Comparison of ENCODE assay signal across 10 cellular contexts in genomic region chr9:13568446-13568845, GRCh38.
DNase-seq lines count a peak whose midpoint lies in the region; ATAC-seq, FAIRE-seq and TF ChIP-seq lines count a peak whose summit lies in the region.
"Had no signal": no experiment of that assay in that cellular context is flagged by ENCODE, and none has a peak within 500 bp of the region (broad histone marks: within the 10 kb centered on the region; RNA-seq: fewer than 3 reads in every experiment).

No MANE protein-coding gene starts in this region.

- peaks cover 6% of the 10 kb centered on the region for H3K27me3 Mint-ChIP-seq in T-helper 1 cell treated with Interleukin-12 subunit alpha and Interleukin-12 subunit beta and Interleukin-4 antibody, amounts not matched to agents 30 μg/mL and 1 μg/mL, for 36 hours (ENCODE audit: low read depth)
- H3K27me3 Mint-ChIP-seq: central memory CD8-positive, alpha-beta T cell had no signal

- H3K4me1 ChIP-seq in lung (ENCODE audit: control insufficient read depth in 2 of 2, insufficient read depth in 2 of 2, low read length in 2 of 2) (peaks cover 2 to 10% of the 10 kb centered on the region in 2 donors), upper lobe of left lung (peaks cover 0 to 9% (median 4%) of the 10 kb centered on the region in 4 donors), small intestine (ENCODE audit: control insufficient read depth in 2 of 2, insufficient read depth in 1 of 2, low read depth in 1 of 2, low read length in 1 of 2) (no peaks in the 10 kb centered on the region)

- no peaks in the 10 kb centered on the region for H3K9me3 Mint-ChIP-seq in T-helper 1 cell treated with Interleukin-12 subunit alpha and Interleukin-12 subunit beta and Interleukin-4 antibody, amounts not matched to agents 30 μg/mL and 1 μg/mL, for 36 hours

- H3K27me3 ChIP-seq in lung (ENCODE audit: control insufficient read depth, insufficient read depth): no peaks in the 10 kb centered on the region
- H3K27me3 ChIP-seq in upper lobe of left lung: no peaks in the 10 kb centered on the region
- H3K27me3 ChIP-seq in small intestine (ENCODE audit: control insufficient read depth in 2 of 2, insufficient read depth in 2 of 2, low read length in 2 of 2): no peaks in the 10 kb centered on the region

- H3K27ac ChIP-seq in lung (ENCODE audit: low read depth in 1 of 2, low read length in 1 of 2): peak overlapping the region; percentile 70 to 73
- H3K27ac ChIP-seq in upper lobe of left lung: peak overlapping the region; percentile 56 to 90 (median 70)
- H3K27ac ChIP-seq in small intestine (ENCODE audit: low read depth in 1 of 2, low read length in 1 of 2): peak overlapping the region in 1 of 2 donors; percentile 64

- no peak overlapping the region for H3K4me3 ChIP-seq in lung
- peak overlapping the region in 3 of 4 donors; percentile 12 to 34 (median 29) for H3K4me3 ChIP-seq in upper lobe of left lung
- H3K4me3 ChIP-seq in small intestine (ENCODE audit: low read depth in 1 of 2, low read length in 2 of 2): no peak overlapping the region

- H3K36me3 Mint-ChIP-seq in T-helper 1 cell treated with Interleukin-12 subunit alpha and Interleukin-12 subunit beta and Interleukin-4 antibody, amounts not matched to agents 30 μg/mL and 1 μg/mL, for 36 hours (ENCODE audit: low read depth): no peaks in the 10 kb centered on the region

- H3K4me3 Mint-ChIP-seq in T-helper 1 cell treated with Interleukin-12 subunit alpha and Interleukin-12 subunit beta and Interleukin-4 antibody, amounts not matched to agents 30 μg/mL and 1 μg/mL, for 36 hours: peak overlapping the region; percentile 4
- H3K4me3 Mint-ChIP-seq: central memory CD8-positive, alpha-beta T cell had no signal

- H3K9me3 ChIP-seq in lung (ENCODE audit: control insufficient read depth in 2 of 2, insufficient read depth in 1 of 2, low read length in 1 of 2): no peaks in the 10 kb centered on the region
- H3K9me3 ChIP-seq in upper lobe of left lung: no peaks in the 10 kb centered on the region
- H3K9me3 ChIP-seq in small intestine (ENCODE audit: control insufficient read depth, low read depth): no peaks in the 10 kb centered on the region

- FAIRE-seq in small intestine (lab: Jason Lieb, UNC): no peak

- H3K36me3 ChIP-seq in lung (ENCODE audit: control insufficient read depth in 2 of 2, insufficient read depth in 2 of 2, low read length in 2 of 2) (no peaks in the 10 kb centered on the region), upper lobe of left lung (no peaks in the 10 kb centered on the region), small intestine (ENCODE audit: control insufficient read depth in 2 of 2, insufficient read depth in 2 of 2, low read length in 2 of 2) (no peaks in the 10 kb centered on the region)

- DNase-seq in T-helper 1 cell: no peak
- peak; percentile 64 for DNase-seq in dermis blood vessel endothelial cell
- no peak for DNase-seq in lung (ENCODE audit: low spot score)
- DNase-seq in upper lobe of left lung: no peak
- no peak for DNase-seq in NK-92 (lab: John Stamatoyannopoulos, UW; ENCODE audit: unreplicated experiment)
- no peak for DNase-seq in LoVo (ENCODE audit: low spot score)
- DNase-seq in small intestine: no peak

- peaks cover 5% of the 10 kb centered on the region for H3K4me1 Mint-ChIP-seq in T-helper 1 cell treated with Interleukin-12 subunit alpha and Interleukin-12 subunit beta and Interleukin-4 antibody, amounts not matched to agents 30 μg/mL and 1 μg/mL, for 36 hours (ENCODE audit: low read depth)
- H3K4me1 Mint-ChIP-seq: central memory CD8-positive, alpha-beta T cell had no signal

- TF ChIP-seq POLR2A in upper lobe of left lung (IDR thresholded peaks at IDR 0.05): no peak

- no peak overlapping the region for H3K27ac Mint-ChIP-seq in T-helper 1 cell treated with Interleukin-12 subunit alpha and Interleukin-12 subunit beta and Interleukin-4 antibody, amounts not matched to agents 30 μg/mL and 1 μg/mL, for 36 hours

- 9 to 17% methylated on average over 5 of the region's 5 CpGs for WGBS in lung, 2 donors
- 15 to 17% methylated on average over 5 of the region's 5 CpGs for WGBS in upper lobe of left lung, 2 donors
- 6 to 8% (median 8%) methylated on average over 5 of the region's 5 CpGs for WGBS in small intestine, 3 donors

- TF ChIP-seq CTCF in lung (IDR thresholded peaks at IDR 0.05; ENCODE audit: control extremely low read depth, extremely low read depth): no peak
- no peak for TF ChIP-seq CTCF in upper lobe of left lung (IDR thresholded peaks at IDR 0.05)

- no peak for ATAC-seq in lung (ENCODE audit: insufficient read depth, low FRiP score)
- ATAC-seq in upper lobe of left lung (ENCODE audit: low FRiP score in 2 of 2): peak in 1 of 2 donors; percentile 34
- ATAC-seq: Panc1 had no signal

- no peak for TF ChIP-seq EP300 in upper lobe of left lung (IDR thresholded peaks at IDR 0.05)

Comparison
In these comparisons a context has a peak if more than half of its experiments do, and no peak if none do; other contexts are left out.
1. H3K4me3 ChIP-seq: peak in upper lobe of left lung (3 of 4); none in lung (single experiment) and small intestine (0 of 2).